1 cellular context compared by ENCODE assay signal in the genomic region with DNA sequence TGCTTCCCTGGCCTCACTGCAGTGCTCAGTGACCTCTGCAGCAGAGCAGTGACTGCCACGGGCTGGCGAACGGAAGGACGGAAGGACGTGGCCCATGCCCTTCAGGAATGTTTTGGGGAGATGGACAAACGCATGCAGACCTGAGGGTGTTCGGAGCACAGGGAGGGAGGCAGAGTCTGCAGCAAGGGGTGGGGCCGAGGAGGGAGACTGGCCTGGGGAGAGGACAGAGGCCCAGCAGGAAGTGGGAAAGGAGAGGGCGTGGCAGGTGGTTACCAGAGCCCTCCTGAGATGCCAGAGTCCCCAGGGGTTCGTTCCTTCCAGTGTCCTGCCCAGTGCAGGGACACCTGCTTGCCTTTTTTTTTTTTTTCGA.
TF ChIP-seq lines count a peak whose summit lies in the region.

No MANE protein-coding gene starts in this region.

TF ChIP-seq in HepG2, 621 proteins besides CTCF, POLR2A, EP300 and RAD21 (continued from another document and continues in another):
- TF ChIP-seq ELK4 (CRISPR knock-in tag; IDR thresholded peaks at IDR 0.05; ENCODE audit: borderline replicate concordance) (no peak), ZFX (CRISPR knock-in tag; IDR thresholded peaks at IDR 0.05; ENCODE audit: low read depth) (peak; percentile 63; the same call in 1 of the 2 replicates), NR2F1 (CRISPR knock-in tag; IDR thresholded peaks at IDR 0.05) (no peak), KLF9 (CRISPR knock-in tag; IDR thresholded peaks at IDR 0.05; ENCODE audit: low read depth) (peak; percentile 28; the same call in 1 of the 2 replicates), ZMAT3 (CRISPR knock-in tag; conservative IDR thresholded peaks at IDR 0.05) (no peak), IRF2 (CRISPR knock-in tag; IDR thresholded peaks at IDR 0.05) (0 out of 2 replicates have a peak, but pooled peaks have one; percentile 7), TGIF2 (CRISPR knock-in tag; IDR thresholded peaks at IDR 0.05) (0 out of 2 replicates have a peak, but pooled peaks have one; percentile 46), SKIL (CRISPR knock-in tag; IDR thresholded peaks at IDR 0.05; ENCODE audit: borderline replicate concordance) (0 out of 2 replicates have a peak, but pooled peaks have one; percentile 42), ZNF883 (CRISPR knock-in tag; IDR thresholded peaks at IDR 0.05; ENCODE audit: not compliant biosample characterization) (no peak), ZNF713 (CRISPR knock-in tag; IDR thresholded peaks at IDR 0.05) (0 out of 2 replicates have a peak, but pooled peaks have one; percentile 67), KMT2A (CRISPR knock-in tag; IDR thresholded peaks at IDR 0.05) (0 out of 2 replicates have a peak, but pooled peaks have one; percentile 18), PPARG (CRISPR knock-in tag; conservative IDR thresholded peaks at IDR 0.05) (no peak), ZNF687 (CRISPR knock-in tag; IDR thresholded peaks at IDR 0.05) (peak; percentile 87), FOXM1 (CRISPR knock-in tag; IDR thresholded peaks at IDR 0.05) (no peak), TP53 (CRISPR knock-in tag; conservative IDR thresholded peaks at IDR 0.05) (0 out of 2 replicates have a peak, but pooled peaks have one; percentile 21)
- TF ChIP-seq, protein P1, sequence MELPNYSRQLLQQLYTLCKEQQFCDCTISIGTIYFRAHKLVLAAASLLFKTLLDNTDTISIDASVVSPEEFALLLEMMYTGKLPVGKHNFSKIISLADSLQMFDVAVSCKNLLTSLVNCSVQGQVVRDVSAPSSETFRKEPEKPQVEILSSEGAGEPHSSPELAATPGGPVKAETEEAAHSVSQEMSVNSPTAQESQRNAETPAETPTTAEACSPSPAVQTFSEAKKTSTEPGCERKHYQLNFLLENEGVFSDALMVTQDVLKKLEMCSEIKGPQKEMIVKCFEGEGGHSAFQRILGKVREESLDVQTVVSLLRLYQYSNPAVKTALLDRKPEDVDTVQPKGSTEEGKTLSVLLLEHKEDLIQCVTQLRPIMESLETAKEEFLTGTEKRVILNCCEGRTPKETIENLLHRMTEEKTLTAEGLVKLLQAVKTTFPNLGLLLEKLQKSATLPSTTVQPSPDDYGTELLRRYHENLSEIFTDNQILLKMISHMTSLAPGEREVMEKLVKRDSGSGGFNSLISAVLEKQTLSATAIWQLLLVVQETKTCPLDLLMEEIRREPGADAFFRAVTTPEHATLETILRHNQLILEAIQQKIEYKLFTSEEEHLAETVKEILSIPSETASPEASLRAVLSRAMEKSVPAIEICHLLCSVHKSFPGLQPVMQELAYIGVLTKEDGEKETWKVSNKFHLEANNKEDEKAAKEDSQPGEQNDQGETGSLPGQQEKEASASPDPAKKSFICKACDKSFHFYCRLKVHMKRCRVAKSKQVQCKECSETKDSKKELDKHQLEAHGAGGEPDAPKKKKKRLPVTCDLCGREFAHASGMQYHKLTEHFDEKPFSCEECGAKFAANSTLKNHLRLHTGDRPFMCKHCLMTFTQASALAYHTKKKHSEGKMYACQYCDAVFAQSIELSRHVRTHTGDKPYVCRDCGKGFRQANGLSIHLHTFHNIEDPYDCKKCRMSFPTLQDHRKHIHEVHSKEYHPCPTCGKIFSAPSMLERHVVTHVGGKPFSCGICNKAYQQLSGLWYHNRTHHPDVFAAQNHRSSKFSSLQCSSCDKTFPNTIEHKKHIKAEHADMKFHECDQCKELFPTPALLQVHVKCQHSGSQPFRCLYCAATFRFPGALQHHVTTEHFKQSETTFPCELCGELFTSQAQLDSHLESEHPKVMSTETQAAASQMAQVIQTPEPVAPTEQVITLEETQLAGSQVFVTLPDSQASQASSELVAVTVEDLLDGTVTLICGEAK (IDR thresholded peaks at IDR 0.05), result no peak
- TF ChIP-seq, protein P1 (CRISPR knock-in tag; IDR thresholded peaks at IDR 0.05), result no peak
- TF ChIP-seq, protein P2, sequence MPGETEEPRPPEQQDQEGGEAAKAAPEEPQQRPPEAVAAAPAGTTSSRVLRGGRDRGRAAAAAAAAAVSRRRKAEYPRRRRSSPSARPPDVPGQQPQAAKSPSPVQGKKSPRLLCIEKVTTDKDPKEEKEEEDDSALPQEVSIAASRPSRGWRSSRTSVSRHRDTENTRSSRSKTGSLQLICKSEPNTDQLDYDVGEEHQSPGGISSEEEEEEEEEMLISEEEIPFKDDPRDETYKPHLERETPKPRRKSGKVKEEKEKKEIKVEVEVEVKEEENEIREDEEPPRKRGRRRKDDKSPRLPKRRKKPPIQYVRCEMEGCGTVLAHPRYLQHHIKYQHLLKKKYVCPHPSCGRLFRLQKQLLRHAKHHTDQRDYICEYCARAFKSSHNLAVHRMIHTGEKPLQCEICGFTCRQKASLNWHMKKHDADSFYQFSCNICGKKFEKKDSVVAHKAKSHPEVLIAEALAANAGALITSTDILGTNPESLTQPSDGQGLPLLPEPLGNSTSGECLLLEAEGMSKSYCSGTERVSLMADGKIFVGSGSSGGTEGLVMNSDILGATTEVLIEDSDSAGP (CRISPR knock-in tag; IDR thresholded peaks at IDR 0.05; ENCODE audit: borderline replicate concordance), result 0 out of 2 replicates have a peak, but pooled peaks have one; percentile 25
- TF ChIP-seq, protein P3, sequence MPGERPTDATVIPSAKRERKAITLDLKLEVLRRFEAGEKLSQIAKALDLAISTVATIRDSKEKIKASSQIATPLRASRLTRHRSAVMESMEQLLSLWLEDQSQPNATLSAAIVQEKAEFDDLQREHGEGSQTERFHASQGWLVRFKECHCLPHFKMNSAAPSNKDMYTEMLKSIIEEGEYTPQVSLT (CRISPR knock-in tag; IDR thresholded peaks at IDR 0.05; ENCODE audit: borderline replicate concordance, low read depth), result no peak
- TF ChIP-seq, protein P4, sequence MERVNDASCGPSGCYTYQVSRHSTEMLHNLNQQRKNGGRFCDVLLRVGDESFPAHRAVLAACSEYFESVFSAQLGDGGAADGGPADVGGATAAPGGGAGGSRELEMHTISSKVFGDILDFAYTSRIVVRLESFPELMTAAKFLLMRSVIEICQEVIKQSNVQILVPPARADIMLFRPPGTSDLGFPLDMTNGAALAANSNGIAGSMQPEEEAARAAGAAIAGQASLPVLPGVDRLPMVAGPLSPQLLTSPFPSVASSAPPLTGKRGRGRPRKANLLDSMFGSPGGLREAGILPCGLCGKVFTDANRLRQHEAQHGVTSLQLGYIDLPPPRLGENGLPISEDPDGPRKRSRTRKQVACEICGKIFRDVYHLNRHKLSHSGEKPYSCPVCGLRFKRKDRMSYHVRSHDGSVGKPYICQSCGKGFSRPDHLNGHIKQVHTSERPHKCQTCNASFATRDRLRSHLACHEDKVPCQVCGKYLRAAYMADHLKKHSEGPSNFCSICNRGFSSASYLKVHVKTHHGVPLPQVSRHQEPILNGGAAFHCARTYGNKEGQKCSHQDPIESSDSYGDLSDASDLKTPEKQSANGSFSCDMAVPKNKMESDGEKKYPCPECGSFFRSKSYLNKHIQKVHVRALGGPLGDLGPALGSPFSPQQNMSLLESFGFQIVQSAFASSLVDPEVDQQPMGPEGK (CRISPR knock-in tag; IDR thresholded peaks at IDR 0.05), result 0 out of 2 replicates have a peak, but pooled peaks have one; percentile 33
- TF ChIP-seq, protein P5, sequence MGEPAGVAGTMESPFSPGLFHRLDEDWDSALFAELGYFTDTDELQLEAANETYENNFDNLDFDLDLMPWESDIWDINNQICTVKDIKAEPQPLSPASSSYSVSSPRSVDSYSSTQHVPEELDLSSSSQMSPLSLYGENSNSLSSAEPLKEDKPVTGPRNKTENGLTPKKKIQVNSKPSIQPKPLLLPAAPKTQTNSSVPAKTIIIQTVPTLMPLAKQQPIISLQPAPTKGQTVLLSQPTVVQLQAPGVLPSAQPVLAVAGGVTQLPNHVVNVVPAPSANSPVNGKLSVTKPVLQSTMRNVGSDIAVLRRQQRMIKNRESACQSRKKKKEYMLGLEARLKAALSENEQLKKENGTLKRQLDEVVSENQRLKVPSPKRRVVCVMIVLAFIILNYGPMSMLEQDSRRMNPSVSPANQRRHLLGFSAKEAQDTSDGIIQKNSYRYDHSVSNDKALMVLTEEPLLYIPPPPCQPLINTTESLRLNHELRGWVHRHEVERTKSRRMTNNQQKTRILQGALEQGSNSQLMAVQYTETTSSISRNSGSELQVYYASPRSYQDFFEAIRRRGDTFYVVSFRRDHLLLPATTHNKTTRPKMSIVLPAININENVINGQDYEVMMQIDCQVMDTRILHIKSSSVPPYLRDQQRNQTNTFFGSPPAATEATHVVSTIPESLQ (CRISPR knock-in tag; conservative IDR thresholded peaks at IDR 0.05), result no peak
- TF ChIP-seq, protein P6, sequence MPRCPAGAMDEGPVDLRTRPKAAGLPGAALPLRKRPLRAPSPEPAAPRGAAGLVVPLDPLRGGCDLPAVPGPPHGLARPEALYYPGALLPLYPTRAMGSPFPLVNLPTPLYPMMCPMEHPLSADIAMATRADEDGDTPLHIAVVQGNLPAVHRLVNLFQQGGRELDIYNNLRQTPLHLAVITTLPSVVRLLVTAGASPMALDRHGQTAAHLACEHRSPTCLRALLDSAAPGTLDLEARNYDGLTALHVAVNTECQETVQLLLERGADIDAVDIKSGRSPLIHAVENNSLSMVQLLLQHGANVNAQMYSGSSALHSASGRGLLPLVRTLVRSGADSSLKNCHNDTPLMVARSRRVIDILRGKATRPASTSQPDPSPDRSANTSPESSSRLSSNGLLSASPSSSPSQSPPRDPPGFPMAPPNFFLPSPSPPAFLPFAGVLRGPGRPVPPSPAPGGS (CRISPR knock-in tag; IDR thresholded peaks at IDR 0.05), result peak; percentile 43; the same call in 1 of the 2 replicates
